ENCODE assay signal across 8 cellular contexts in the genomic region with DNA sequence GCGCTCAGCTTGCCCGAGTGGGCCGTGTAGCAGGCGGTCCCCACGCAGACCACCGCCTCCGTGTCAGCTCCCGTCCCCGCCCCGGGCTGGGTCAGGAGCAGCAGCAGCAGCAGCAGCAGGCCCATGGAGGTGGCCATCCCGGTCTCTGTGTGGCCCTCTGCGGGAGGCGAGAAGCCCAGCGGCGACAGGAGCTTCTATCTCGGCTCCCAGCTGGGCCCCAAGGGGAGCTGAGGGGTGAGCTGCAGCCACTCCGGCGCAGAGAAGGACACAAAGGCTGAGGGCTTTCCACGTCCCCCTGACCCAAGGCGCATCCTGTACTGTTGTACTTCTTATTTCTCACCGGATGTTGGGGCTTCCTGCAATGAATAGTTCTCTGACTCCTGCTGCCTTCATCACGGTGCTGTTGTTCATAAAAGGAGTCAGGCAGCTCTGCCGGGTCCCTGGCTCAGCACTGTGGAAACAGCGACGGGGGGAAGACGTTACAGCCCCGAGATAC. TPM values are rescaled to one million over a fixed set of nuclear protein-coding genes. Genes with fewer than 3 reads are reported as not detected.
DNase-seq lines count a peak whose midpoint lies in the region; ATAC-seq and TF ChIP-seq lines count a peak whose summit lies in the region.

TSS of gene CD93 (minus strand) at position 269 of the 496 bp plus-strand sequence. CDS start at position 137, 132 bp downstream.

- CTCF ChIA-PET in naive thymus-derived CD4-positive, alpha-beta T cell (lab: Charles Lee) = no interaction called here

- no peak for TF ChIP-seq CTCF in coronary artery (IDR thresholded peaks at IDR 0.05)

- H3K9me3 ChIP-seq in naive thymus-derived CD4-positive, alpha-beta T cell (ENCODE audit: control insufficient read depth in 2 of 3, low read length in 3 of 3) = no peaks in the 10 kb centered on the region

- peak within 1 kb of the TSS; percentile 85 to 98 for H3K27ac ChIP-seq in coronary artery
- no peak within 1 kb of the TSS for H3K27ac ChIP-seq in naive thymus-derived CD4-positive, alpha-beta T cell (ENCODE audit: low read depth, low read length)

- H3K36me3 ChIP-seq in naive thymus-derived CD4-positive, alpha-beta T cell (ENCODE audit: control insufficient read depth in 2 of 3, insufficient read depth in 3 of 3, low read length in 3 of 3) = no peaks in the 10 kb centered on the region

- H3K4me3 ChIP-seq in coronary artery = peak within 1 kb of the TSS; percentile 71
- no peak within 1 kb of the TSS for H3K4me3 ChIP-seq in naive thymus-derived CD4-positive, alpha-beta T cell (ENCODE audit: low read length)

- intact Hi-C loops in naive thymus-derived CD4-positive, alpha-beta T cell (cut with micrococcal nuclease) = loop anchor here in 1 of 2 donors (10.0 kb wide), 1 partner anchor 69 kb away; no protein-coding TSS in a partner anchor

- no peaks in the 10 kb centered on the region for H3K4me1 ChIP-seq in naive thymus-derived CD4-positive, alpha-beta T cell (ENCODE audit: control insufficient read depth in 2 of 2, insufficient read depth in 2 of 2, low read length in 2 of 2)

- peak within 1 kb of the TSS in 4 of 9 donors; percentile 12 to 94 (median 53) for H3K27ac Mint-ChIP-seq in naive thymus-derived CD4-positive, alpha-beta T cell

- H3K27me3 ChIP-seq in naive thymus-derived CD4-positive, alpha-beta T cell (ENCODE audit: control insufficient read depth in 2 of 2, insufficient read depth in 2 of 2, low read length in 2 of 2) = no peaks in the 10 kb centered on the region

- DNase-seq in GF-D8 (lab: John Stamatoyannopoulos, UW) (peak; percentile 57), coronary artery (ENCODE audit: low spot score) (no peak), DMS 273 (lab: John Stamatoyannopoulos, UW; ENCODE audit: unreplicated experiment) (no peak), EL (no peak)
- DNase-seq in naive thymus-derived CD4-positive, alpha-beta T cell = peak in 1 of 9 donors; percentile 41

- peaks cover 0 to 1% (median 0%) of the 10 kb centered on the region in 11 donors for H3K9me3 Mint-ChIP-seq in naive thymus-derived CD4-positive, alpha-beta T cell

- ATAC-seq in HG03354 (IDR thresholded peaks at IDR 0.05; ENCODE audit: poor library complexity, severe bottlenecking, unreplicated experiment) (peak; percentile 47), GM18861 (IDR thresholded peaks at IDR 0.05; ENCODE audit: unreplicated experiment) (no peak), HG03439 (IDR thresholded peaks at IDR 0.05; ENCODE audit: unreplicated experiment) (no peak)
- ATAC-seq in naive thymus-derived CD4-positive, alpha-beta T cell = peak; percentile 73

- peak within 1 kb of the TSS in 7 of 10 donors; percentile 16 to 86 (median 56) for H3K4me3 Mint-ChIP-seq in naive thymus-derived CD4-positive, alpha-beta T cell

- peaks cover 0 to 14% (median 0%) of the 10 kb centered on the region in 5 donors for H3K27me3 Mint-ChIP-seq in naive thymus-derived CD4-positive, alpha-beta T cell

- H3K4me1 Mint-ChIP-seq in naive thymus-derived CD4-positive, alpha-beta T cell = peaks cover 0 to 31% (median 6%) of the 10 kb centered on the region in 7 donors

- POLR2A ChIA-PET in naive thymus-derived CD4-positive, alpha-beta T cell (lab: Charles Lee) = no interaction called here

- no peaks in the 10 kb centered on the region for H3K36me3 Mint-ChIP-seq in naive thymus-derived CD4-positive, alpha-beta T cell

RNA-seq across cellular contexts. Expression of gene CD93, which starts in this region (rescaled TPM):
- 10 to 100 TPM in 1 of 5 experiments, 1 to 10 TPM in 2, under 1 TPM in 2; 0.32 to 61.2 (median 4.6) TPM for total RNA-seq in naive thymus-derived CD4-positive, alpha-beta T cell
- polyA plus RNA-seq in naive thymus-derived CD4-positive, alpha-beta T cell = under 1 TPM in 1 of 2 donors, not detected in 1; 0.02 TPM

Comparison
In these comparisons a context has a peak if more than half of its experiments do, and no peak if none do; other contexts are left out.
1. ATAC-seq: peak in HG03354 (single experiment) and naive thymus-derived CD4-positive, alpha-beta T cell (single experiment); none in GM18861 (single experiment) and HG03439 (single experiment).